1 cellular context compared by ENCODE assay signal in the genomic region with DNA sequence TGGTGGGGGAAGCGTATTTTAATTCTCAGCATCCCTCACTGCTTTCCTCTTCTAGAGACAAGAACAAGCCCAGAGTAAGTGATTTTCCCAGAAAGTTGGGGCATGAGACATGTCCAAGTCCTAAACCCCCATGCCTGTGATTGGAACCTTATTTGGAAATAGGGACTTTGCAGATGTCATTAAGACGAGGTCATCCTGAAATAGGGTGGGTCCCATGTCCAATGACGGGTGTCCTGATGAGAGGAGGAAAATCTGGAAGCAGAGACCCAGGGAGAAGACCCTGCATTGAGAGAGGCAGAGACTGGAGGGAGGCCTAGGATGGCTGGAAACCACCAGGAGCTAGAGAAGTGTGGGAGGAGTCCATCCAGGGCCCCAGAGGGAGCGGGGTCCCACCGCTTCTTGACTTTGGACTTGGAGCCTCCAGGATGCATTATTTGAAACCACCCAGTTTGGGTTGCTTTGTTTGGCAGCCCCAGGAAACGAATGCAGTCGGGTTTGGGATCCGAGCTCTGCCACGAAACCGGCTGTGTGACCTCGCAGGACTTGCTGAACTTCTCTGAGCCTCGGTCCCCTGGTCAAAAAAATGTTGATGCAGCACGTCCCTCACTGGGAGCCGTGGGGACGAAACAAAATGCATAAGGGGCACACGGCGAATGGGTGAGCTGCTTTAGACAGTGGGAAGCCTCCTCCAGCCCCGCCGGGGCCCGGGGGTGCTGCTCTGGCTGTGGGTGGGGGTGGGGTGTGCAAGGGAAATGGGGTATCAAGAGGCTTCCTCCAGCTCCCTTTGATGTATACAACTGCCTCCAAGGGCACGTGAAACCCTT.
TF ChIP-seq lines count a peak whose summit lies in the region.

No MANE protein-coding gene starts in this region.

TF ChIP-seq in H1, 55 proteins besides CTCF, POLR2A, EP300 and RAD21:
- no peak for TF ChIP-seq CHD1 (IDR thresholded peaks at IDR 0.05; ENCODE audit: low read depth, low read length)
- no peak for TF ChIP-seq TAF7 (optimal IDR thresholded peaks at IDR 0.05; ENCODE audit: borderline replicate concordance, low read depth, low read length)
- TF ChIP-seq KDM1A (IDR thresholded peaks at IDR 0.05; ENCODE audit: borderline replicate concordance, low read length), result peak; percentile 52; the same call in 1 of the 2 replicates
